ENCODE assay signal across 14 cellular contexts in the genomic region with DNA sequence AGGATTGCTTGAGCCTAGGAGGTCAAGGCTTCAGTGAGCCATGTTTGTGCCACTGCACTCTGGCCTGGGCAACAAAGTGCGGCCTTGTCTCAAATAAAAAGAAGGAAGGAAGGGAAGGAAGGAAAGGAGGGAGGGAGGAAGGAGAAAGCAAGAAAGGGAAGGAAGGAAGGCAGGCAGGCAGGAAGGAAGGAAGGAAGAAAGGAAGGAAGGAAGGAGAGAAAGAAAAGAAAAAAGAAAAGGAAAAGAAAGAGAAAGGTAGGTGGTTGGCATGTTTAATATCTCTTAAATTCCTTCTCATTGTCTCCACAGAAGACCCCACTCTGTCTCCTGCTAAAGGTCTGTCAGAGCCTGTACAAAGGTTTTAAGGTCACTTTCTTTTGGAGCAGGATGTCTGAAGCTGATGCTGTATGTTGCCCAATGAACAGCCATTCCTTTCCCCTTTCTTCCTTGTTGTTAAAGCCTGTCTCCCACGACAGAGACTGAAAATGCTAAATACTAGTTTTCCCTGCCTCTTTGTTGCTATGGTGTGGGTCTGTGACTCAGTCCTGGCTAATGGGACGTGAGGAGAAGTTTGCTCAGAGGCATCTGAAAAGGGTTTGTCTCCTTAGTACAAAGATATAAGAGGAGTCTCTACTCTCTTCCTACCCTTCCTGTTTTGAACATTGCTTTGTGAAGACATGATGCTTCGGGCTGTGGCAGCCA.
DNase-seq lines count a peak whose midpoint lies in the region; ATAC-seq and TF ChIP-seq lines count a peak whose summit lies in the region.
"Had no signal": no experiment of that assay in that cellular context is flagged by ENCODE, and none has a peak within 500 bp of the region (broad histone marks: within the 10 kb centered on the region; RNA-seq: fewer than 3 reads in every experiment).

No MANE protein-coding gene starts in this region.

- H3K9me3 Mint-ChIP-seq in WTC11 (peaks cover 3% of the 10 kb centered on the region; the same call in 1 of the 2 replicates), Caco-2 (ENCODE audit: unreplicated experiment) (no peaks in the 10 kb centered on the region)
- H3K9me3 Mint-ChIP-seq: GM23338, nephron had no signal

- in situ Hi-C loops in transverse colon (cut with MboI; ENCODE audit: low pct_ligation_motif_present in 1 of 4, low pct_unique_long_range_greater_than_20kb in 1 of 4, low sequenced_read_pairs in 3 of 4): no loop called here

- POLR2A ChIA-PET in WTC11 (lab: Charles Lee) (no interaction called here), Caco-2 (lab: Charles Lee) (no interaction called here)

- H3K4me3 ChIP-seq in transverse colon: no peak overlapping the region
- H3K4me3 ChIP-seq in Caco-2 (ENCODE audit: low read depth, low read length): no peak overlapping the region
- H3K4me3 ChIP-seq: GM23338, heart right ventricle had no signal

- H3K27ac ChIP-seq in foreskin keratinocyte (peak overlapping the region; percentile 90), transverse colon (no peak overlapping the region)
- H3K27ac ChIP-seq: heart right ventricle had no signal

- H3K36me3 ChIP-seq in transverse colon (no peaks in the 10 kb centered on the region), Caco-2 (ENCODE audit: control insufficient read depth, insufficient read depth, low read length) (no peaks in the 10 kb centered on the region)
- H3K36me3 ChIP-seq: heart right ventricle had no signal

- no peak overlapping the region for H3K4me3 Mint-ChIP-seq in WTC11
- H3K4me3 Mint-ChIP-seq in Caco-2 (ENCODE audit: unreplicated experiment): no peak overlapping the region
- H3K4me3 Mint-ChIP-seq: GM23338, nephron had no signal

- no peak for TF ChIP-seq CTCF in WTC11 (IDR thresholded peaks at IDR 0.05)
- TF ChIP-seq CTCF in foreskin keratinocyte (conservative IDR thresholded peaks at IDR 0.05): no peak
- no peak for TF ChIP-seq CTCF in transverse colon (IDR thresholded peaks at IDR 0.05)
- TF ChIP-seq CTCF in Caco-2 (IDR thresholded peaks at IDR 0.05; ENCODE audit: insufficient read depth in 1 of 2, low read depth in 1 of 2, low read length in 1 of 2, severe bottlenecking in 1 of 2, unreplicated experiment in 1 of 2): no peak

- H3K27me3 ChIP-seq in foreskin keratinocyte (no peaks in the 10 kb centered on the region), transverse colon (no peaks in the 10 kb centered on the region), Caco-2 (replicated peaks; ENCODE audit: control insufficient read depth, insufficient read depth, low read length) (no peaks in the 10 kb centered on the region)
- H3K27me3 ChIP-seq: heart right ventricle had no signal

- no peak for TF ChIP-seq POLR2A in transverse colon (IDR thresholded peaks at IDR 0.05)

- H3K27me3 Mint-ChIP-seq in WTC11 (ENCODE audit: low read depth): no peaks in the 10 kb centered on the region
- H3K27me3 Mint-ChIP-seq in Caco-2 (ENCODE audit: insufficient read depth, unreplicated experiment): no peaks in the 10 kb centered on the region

- peaks cover 5% of the 10 kb centered on the region; the same call in 1 of the 2 replicates for H3K4me1 Mint-ChIP-seq in WTC11
- peaks cover 8% of the 10 kb centered on the region for H3K4me1 Mint-ChIP-seq in Caco-2 (ENCODE audit: low read depth, unreplicated experiment)
- H3K4me1 Mint-ChIP-seq: nephron had no signal

- H3K36me3 Mint-ChIP-seq in WTC11: no peaks in the 10 kb centered on the region
- no peaks in the 10 kb centered on the region for H3K36me3 Mint-ChIP-seq in Caco-2 (ENCODE audit: insufficient read depth, unreplicated experiment)

- CTCF ChIA-PET in WTC11 (lab: Charles Lee) (interaction anchor here (1.2 kb wide), 1 partner anchor 385 kb away, joined by 3 read pairs; no protein-coding TSS in a partner anchor), Caco-2 (lab: Charles Lee) (no interaction called here)

- BruUV-seq in Caco-2 (replicated peaks; lab: Mats Ljungman, UMichigan): no TSS peak

- intact Hi-C loops in transverse colon (cut with DNase I; ENCODE audit: low total_unique reads) (no loop called here), Caco-2 (cut with micrococcal nuclease; ENCODE audit: unreplicated experiment) (no loop called here)

- DNase-seq in A172 (ENCODE audit: low spot score): peak; percentile 39
- no peak for DNase-seq in WTC11 (ENCODE audit: low spot score)
- peak; percentile 92 to 94 for DNase-seq in foreskin keratinocyte
- no peak for DNase-seq in transverse colon
- DNase-seq in Caco-2: no peak
- DNase-seq: activated CD4-positive, CD25-positive, alpha-beta regulatory T cell treated with anti-CD3 and anti-CD28 coated beads, Interleukin-2, amount 50 U/mL, for 72 hours; heart right ventricle; NCI-H1417; stimulated activated CD4-positive, alpha-beta T cell treated with anti-CD3 and anti-CD28 coated beads, Interleukin-4, amount 100 ng/mL, for 1 hour had no signal

- WGBS in transverse colon (ENCODE audit: low coverage in 1 of 2), 2 donors: 75 to 77% methylated on average over 2 to 4 of the region's 4 CpGs

- H3K27ac Mint-ChIP-seq in WTC11: no peak overlapping the region
- H3K27ac Mint-ChIP-seq in Caco-2 (ENCODE audit: unreplicated experiment): no peak overlapping the region
- H3K27ac Mint-ChIP-seq: GM23338, nephron had no signal

- no peak for TF ChIP-seq EP300 in transverse colon (IDR thresholded peaks at IDR 0.05; ENCODE audit: low read depth)

- peak; percentile 11 for ATAC-seq in GM18873 (IDR thresholded peaks at IDR 0.05; ENCODE audit: low FRiP score, unreplicated experiment)
- ATAC-seq in WTC11: no peak
- peak; percentile 91 for ATAC-seq in foreskin keratinocyte
- no peak for ATAC-seq in HG03432 (IDR thresholded peaks at IDR 0.05; ENCODE audit: unreplicated experiment)
- no peak for ATAC-seq in GM21576 (IDR thresholded peaks at IDR 0.05; ENCODE audit: unreplicated experiment)
- ATAC-seq: heart right ventricle had no signal

- H3K4me1 ChIP-seq in foreskin keratinocyte (peaks cover 24% of the 10 kb centered on the region), transverse colon (peaks cover 0 to 7% (median under 1%) of the 10 kb centered on the region in 4 donors), Caco-2 (no peaks in the 10 kb centered on the region)

- H3K9me3 ChIP-seq in transverse colon (no peaks in the 10 kb centered on the region), Caco-2 (no peaks in the 10 kb centered on the region)
- H3K9me3 ChIP-seq: heart right ventricle had no signal

TF ChIP-seq in WTC11, 78 proteins besides CTCF, POLR2A, EP300 and RAD21:
- TF ChIP-seq MXD4 (CRISPR knock-in tag; IDR thresholded peaks at IDR 0.05; ENCODE audit: borderline replicate concordance): no peak
- TF ChIP-seq, protein P1, sequence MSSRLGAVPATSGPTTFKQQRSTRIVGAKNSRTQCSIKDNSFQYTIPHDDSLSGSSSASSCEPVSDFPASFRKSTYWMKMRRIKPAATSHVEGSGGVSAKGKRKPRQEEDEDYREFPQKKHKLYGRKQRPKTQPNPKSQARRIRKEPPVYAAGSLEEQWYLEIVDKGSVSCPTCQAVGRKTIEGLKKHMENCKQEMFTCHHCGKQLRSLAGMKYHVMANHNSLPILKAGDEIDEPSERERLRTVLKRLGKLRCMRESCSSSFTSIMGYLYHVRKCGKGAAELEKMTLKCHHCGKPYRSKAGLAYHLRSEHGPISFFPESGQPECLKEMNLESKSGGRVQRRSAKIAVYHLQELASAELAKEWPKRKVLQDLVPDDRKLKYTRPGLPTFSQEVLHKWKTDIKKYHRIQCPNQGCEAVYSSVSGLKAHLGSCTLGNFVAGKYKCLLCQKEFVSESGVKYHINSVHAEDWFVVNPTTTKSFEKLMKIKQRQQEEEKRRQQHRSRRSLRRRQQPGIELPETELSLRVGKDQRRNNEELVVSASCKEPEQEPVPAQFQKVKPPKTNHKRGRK (CRISPR knock-in tag; IDR thresholded peaks at IDR 0.05; ENCODE audit: borderline replicate concordance): 0 out of 2 replicates have a peak, but pooled peaks have one; percentile 54
- TF ChIP-seq ZNF317 (CRISPR knock-in tag; IDR thresholded peaks at IDR 0.05; ENCODE audit: borderline replicate concordance, low read depth): no peak

Comparison
In these comparisons a context has a peak if more than half of its experiments do, and no peak if none do; other contexts are left out.
1. DNase-seq: peak in A172 (single experiment) and foreskin keratinocyte (2 of 2); none in WTC11 (single experiment), transverse colon (single experiment) and Caco-2 (0 of 2).
2. ATAC-seq: peak in GM18873 (single experiment) and foreskin keratinocyte (single experiment); none in WTC11 (single experiment), HG03432 (single experiment) and GM21576 (single experiment).